In the genomic region with DNA sequence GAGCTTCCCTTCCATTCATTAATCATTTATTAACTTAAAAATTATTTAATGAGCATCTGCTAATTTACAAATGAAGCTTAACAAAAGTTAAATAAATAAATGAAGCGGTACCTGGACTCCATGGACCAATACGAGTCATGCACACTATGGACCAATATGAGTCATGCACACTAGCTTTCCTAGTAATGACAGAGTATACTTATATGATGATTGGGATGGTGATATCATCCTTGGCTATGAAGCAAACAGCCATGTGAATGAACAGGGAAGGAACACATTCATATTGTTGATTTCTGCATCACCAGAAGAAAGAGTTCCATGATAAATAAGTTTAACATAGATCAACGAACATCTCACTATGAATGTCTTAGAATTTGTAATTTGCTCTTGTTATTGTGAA, we compare ENCODE assay signal across 22 cellular contexts.
DNase-seq lines count a peak whose midpoint lies in the region; TF ChIP-seq lines count a peak whose summit lies in the region.
"Had no signal": no experiment of that assay in that cellular context is flagged by ENCODE, and none has a peak within 500 bp of the region (broad histone marks: within the 10 kb centered on the region; RNA-seq: fewer than 3 reads in every experiment).

No MANE protein-coding gene starts in this region.

- DNase-seq in DMS53 (lab: John Stamatoyannopoulos, UW) (peak; percentile 30), DMS53 treated with DMSO at 0.1 percent for 48 hours (lab: John Stamatoyannopoulos, UW; ENCODE audit: unreplicated experiment) (no peak), OCI-M1 (lab: John Stamatoyannopoulos, UW) (peak; percentile 66), epithelial cell of esophagus (ENCODE audit: low read depth) (peak; percentile 72), skeletal muscle cell (ENCODE audit: low read depth) (peak; percentile 14), dermis blood vessel endothelial cell (no peak), T-helper 2 cell (no peak)
- no peak for DNase-seq in effector memory CD4-positive, alpha-beta T cell
- DNase-seq: activated CD4-positive, alpha-beta T cell treated with anti-CD3 and anti-CD28 coated beads for 48 hours; activated naive CD8-positive, alpha-beta T cell treated with anti-CD3 and anti-CD28 coated beads, Interleukin-2, amount 10 ng/mL, durations not matched to agents 7 days and 5 days; brain microvascular endothelial cell; Caco-2; GDM1; Kasumi-1; naive thymus-derived CD8-positive, alpha-beta T cell; NCI-H1436; NCI-H524 treated with DMSO at 0.1 percent for 48 hours; right cardiac atrium; SW 1271 had no signal

- no peaks in the 10 kb centered on the region for H3K4me1 ChIP-seq in effector memory CD4-positive, alpha-beta T cell (ENCODE audit: control insufficient read depth, insufficient read depth, low read length, poor library complexity, severe bottlenecking)
- H3K4me1 ChIP-seq: BLaER1, Caco-2, vagina had no signal

- H3K36me3 ChIP-seq in effector memory CD4-positive, alpha-beta T cell (ENCODE audit: control insufficient read depth, insufficient read depth, low read length) = no peaks in the 10 kb centered on the region
- H3K36me3 ChIP-seq: BLaER1, brain microvascular endothelial cell, vagina had no signal

- no peak for TF ChIP-seq CTCF in epithelial cell of esophagus (IDR thresholded peaks at IDR 0.05; ENCODE audit: insufficient read depth, low read depth, low read length, missing control alignments)

- H3K4me3 ChIP-seq in epithelial cell of esophagus (ENCODE audit: low read length) (no peak overlapping the region), skeletal muscle cell (ENCODE audit: low read depth, low read length) (no peak overlapping the region)
- no peak overlapping the region for H3K4me3 ChIP-seq in effector memory CD4-positive, alpha-beta T cell (ENCODE audit: insufficient read depth, low read depth, low read length, poor library complexity, severe bottlenecking)
- H3K4me3 ChIP-seq: BLaER1, coronary artery, vagina had no signal

- H3K9me3 ChIP-seq in effector memory CD4-positive, alpha-beta T cell (ENCODE audit: control insufficient read depth, low read length) = no peaks in the 10 kb centered on the region
- H3K9me3 ChIP-seq: BLaER1, Caco-2, vagina had no signal

- no peaks in the 10 kb centered on the region for H3K27me3 ChIP-seq in effector memory CD4-positive, alpha-beta T cell (replicated peaks; ENCODE audit: control insufficient read depth, insufficient read depth, low read length, poor library complexity, severe bottlenecking)
- H3K27me3 ChIP-seq: BLaER1, brain microvascular endothelial cell, vagina had no signal

- H3K27ac ChIP-seq in effector memory CD4-positive, alpha-beta T cell (ENCODE audit: insufficient read depth, low read length, poor library complexity, severe bottlenecking) = no peak overlapping the region
- H3K27ac ChIP-seq: BLaER1, brain microvascular endothelial cell, coronary artery, vagina had no signal

Comparison
In these comparisons a context has a peak if more than half of its experiments do, and no peak if none do; other contexts are left out.
1. DNase-seq: peak in DMS53 (single experiment), OCI-M1 (single experiment), epithelial cell of esophagus (single experiment) and skeletal muscle cell (single experiment); none in DMS53 treated with DMSO at 0.1 percent for 48 hours (single experiment), dermis blood vessel endothelial cell (single experiment), T-helper 2 cell (0 of 5) and effector memory CD4-positive, alpha-beta T cell (0 of 3).